ENCODE assay signal across 9 cellular contexts in genomic region chr2:158583923-158584322, GRCh38.
"Had no signal": no experiment of that assay in that cellular context is flagged by ENCODE, and none has a peak within 500 bp of the region (broad histone marks: within the 10 kb centered on the region; RNA-seq: fewer than 3 reads in every experiment).

No MANE protein-coding gene starts in this region.

- H3K27ac ChIP-seq: HL-60 had no signal

- H3K4me3 ChIP-seq: HAP-1, K562 had no signal

- ATAC-seq: HCT116, K562 had no signal

- H3K36me3 ChIP-seq: HAP-1 had no signal

- FAIRE-seq: K562 had no signal

- H3K4me1 ChIP-seq: HAP-1 had no signal

- DNase-seq: GOT3, H7, HFFc6, IMR-90, KG1 had no signal

- H3K9me3 ChIP-seq: HAP-1 had no signal
